ENCODE assay signal across 1 cellular context in the genomic region with DNA sequence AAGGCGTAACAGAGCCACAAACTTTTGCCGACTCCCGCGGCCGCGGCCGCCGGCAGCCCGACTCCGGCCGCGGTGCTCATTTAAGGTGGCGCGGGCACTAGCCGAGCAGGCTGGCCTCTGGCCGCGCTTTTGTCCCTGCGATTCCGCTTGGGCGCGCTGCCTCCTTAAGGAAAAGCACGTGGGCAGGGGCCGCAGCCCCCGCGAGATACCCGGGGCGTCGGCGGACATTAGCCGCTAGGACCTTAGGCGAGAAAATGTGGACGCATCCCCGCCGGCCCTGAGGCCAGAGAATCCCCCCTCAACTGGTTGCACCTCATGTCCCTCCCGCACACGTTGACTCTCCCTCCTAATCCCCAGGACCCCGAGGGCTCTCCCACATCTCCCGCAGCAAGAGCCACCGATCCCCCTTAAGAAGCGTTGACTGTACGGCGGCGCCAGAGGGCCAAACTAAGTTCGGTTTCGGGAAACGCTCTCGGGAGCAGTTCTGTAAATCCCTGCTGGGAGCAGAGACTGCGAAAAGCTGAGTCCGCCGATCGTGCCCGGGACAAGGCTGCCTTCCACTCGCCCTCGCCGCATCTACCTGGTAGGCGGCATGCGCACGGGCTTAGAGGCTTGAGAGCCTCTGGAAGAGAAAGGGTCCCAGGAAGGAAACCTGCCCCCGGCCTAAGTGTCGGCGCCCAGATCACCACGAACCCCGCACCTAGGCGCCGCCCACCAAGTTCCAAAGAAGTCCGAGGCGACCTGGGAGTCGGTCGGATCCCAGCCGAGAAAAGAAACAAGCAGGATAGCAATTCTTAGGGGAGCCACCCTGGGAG.
TF ChIP-seq lines count a peak whose summit lies in the region.

No MANE protein-coding gene starts in this region.

TF ChIP-seq in HepG2, 621 proteins besides CTCF, POLR2A, EP300 and RAD21 (continued from another document and continues in another):
- TF ChIP-seq, protein P1, sequence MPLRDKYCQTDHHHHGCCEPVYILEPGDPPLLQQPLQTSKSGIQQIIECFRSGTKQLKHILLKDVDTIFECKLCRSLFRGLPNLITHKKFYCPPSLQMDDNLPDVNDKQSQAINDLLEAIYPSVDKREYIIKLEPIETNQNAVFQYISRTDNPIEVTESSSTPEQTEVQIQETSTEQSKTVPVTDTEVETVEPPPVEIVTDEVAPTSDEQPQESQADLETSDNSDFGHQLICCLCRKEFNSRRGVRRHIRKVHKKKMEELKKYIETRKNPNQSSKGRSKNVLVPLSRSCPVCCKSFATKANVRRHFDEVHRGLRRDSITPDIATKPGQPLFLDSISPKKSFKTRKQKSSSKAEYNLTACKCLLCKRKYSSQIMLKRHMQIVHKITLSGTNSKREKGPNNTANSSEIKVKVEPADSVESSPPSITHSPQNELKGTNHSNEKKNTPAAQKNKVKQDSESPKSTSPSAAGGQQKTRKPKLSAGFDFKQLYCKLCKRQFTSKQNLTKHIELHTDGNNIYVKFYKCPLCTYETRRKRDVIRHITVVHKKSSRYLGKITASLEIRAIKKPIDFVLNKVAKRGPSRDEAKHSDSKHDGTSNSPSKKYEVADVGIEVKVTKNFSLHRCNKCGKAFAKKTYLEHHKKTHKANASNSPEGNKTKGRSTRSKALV (CRISPR knock-in tag; IDR thresholded peaks at IDR 0.05) = peak; percentile 76; the same call in 1 of the 2 replicates
- TF ChIP-seq HMG20B (CRISPR knock-in tag; conservative IDR thresholded peaks at IDR 0.05) (peak; percentile 43; the same call in 1 of the 2 replicates), ZSCAN21 (CRISPR knock-in tag; IDR thresholded peaks at IDR 0.05; ENCODE audit: borderline replicate concordance) (peak; percentile 83), SATB2 (CRISPR knock-in tag; IDR thresholded peaks at IDR 0.05) (no peak), ZNF431 (CRISPR knock-in tag; IDR thresholded peaks at IDR 0.05; ENCODE audit: borderline replicate concordance, low read depth) (peak; percentile 74), KLF16 (CRISPR knock-in tag; IDR thresholded peaks at IDR 0.05) (peak in 1 of 2 experiments; percentile 47; a peak in 1 of 4 replicates), RXRB (CRISPR knock-in tag; IDR thresholded peaks at IDR 0.05; ENCODE audit: borderline replicate concordance) (no peak; the same call in none of the 2 replicates), GABPB1 (CRISPR knock-in tag; IDR thresholded peaks at IDR 0.05) (peak; percentile 72), RFXAP (CRISPR knock-in tag; IDR thresholded peaks at IDR 0.05; ENCODE audit: borderline replicate concordance) (0 out of 2 replicates have a peak, but pooled peaks have one; percentile 14), NCOA1 (CRISPR knock-in tag; IDR thresholded peaks at IDR 0.05) (0 out of 2 replicates have a peak, but pooled peaks have one; percentile 27), KDM6A (CRISPR knock-in tag; IDR thresholded peaks at IDR 0.05; ENCODE audit: low read depth) (no peak), KDM2A (CRISPR knock-in tag; IDR thresholded peaks at IDR 0.05; ENCODE audit: borderline replicate concordance, low read depth) (peak; percentile 95), ZMYM4 (CRISPR knock-in tag; IDR thresholded peaks at IDR 0.05) (peak; percentile 90), ZBTB21 (CRISPR knock-in tag; IDR thresholded peaks at IDR 0.05) (0 out of 2 replicates have a peak, but pooled peaks have one; percentile 3), ZNF136 (CRISPR knock-in tag; IDR thresholded peaks at IDR 0.05; ENCODE audit: low read depth) (peak; percentile 76; the same call in 1 of the 2 replicates), EED (CRISPR knock-in tag; IDR thresholded peaks at IDR 0.05) (peak; percentile 97), ZNF382 (CRISPR knock-in tag; IDR thresholded peaks at IDR 0.05; ENCODE audit: borderline replicate concordance) (no peak), CC2D1A (CRISPR knock-in tag; IDR thresholded peaks at IDR 0.05) (peak; percentile 18; the same call in 1 of the 2 replicates), CBX5 (CRISPR knock-in tag; IDR thresholded peaks at IDR 0.05; ENCODE audit: borderline replicate concordance) (0 out of 2 replicates have a peak, but pooled peaks have one; percentile 30), ZNF44 (CRISPR knock-in tag; IDR thresholded peaks at IDR 0.05) (peak; percentile 80; the same call in 1 of the 2 replicates), ZFP36 (IDR thresholded peaks at IDR 0.05; ENCODE audit: borderline replicate concordance, low read depth, low read length, partially characterized antibody) (no peak), ZSCAN12 (CRISPR knock-in tag; IDR thresholded peaks at IDR 0.05) (0 out of 2 replicates have a peak, but pooled peaks have one; percentile 41), AGO2 (optimal IDR thresholded peaks at IDR 0.05; ENCODE audit: low read depth, low read length) (peak; percentile 89), ZNF605 (CRISPR knock-in tag; IDR thresholded peaks at IDR 0.05) (peak; percentile 96), ARID2 (CRISPR knock-in tag; IDR thresholded peaks at IDR 0.05; ENCODE audit: borderline replicate concordance) (peak; percentile 94), ZNF674 (CRISPR knock-in tag; IDR thresholded peaks at IDR 0.05; ENCODE audit: low read depth) (peak; percentile 91; the same call in 1 of the 2 replicates), SETDB1 (CRISPR knock-in tag; IDR thresholded peaks at IDR 0.05; ENCODE audit: borderline replicate concordance) (0 out of 2 replicates have a peak, but pooled peaks have one; percentile 55), ZNF7 (CRISPR knock-in tag; IDR thresholded peaks at IDR 0.05) (0 out of 2 replicates have a peak, but pooled peaks have one; percentile 10), ZNF264 (CRISPR knock-in tag; IDR thresholded peaks at IDR 0.05) (0 out of 2 replicates have a peak, but pooled peaks have one; percentile 29), HNRNPK (IDR thresholded peaks at IDR 0.05; ENCODE audit: low read depth, low read length, poor library complexity, severe bottlenecking) (no peak), U2AF1 (optimal IDR thresholded peaks at IDR 0.05; ENCODE audit: low read depth, low read length) (peak; percentile 41), BCL6 (CRISPR knock-in tag; IDR thresholded peaks at IDR 0.05) (peak; percentile 51; the same call in 1 of the 2 replicates), ATM (IDR thresholded peaks at IDR 0.05; ENCODE audit: borderline replicate concordance) (no peak), MXI1 (IDR thresholded peaks at IDR 0.05; ENCODE audit: borderline replicate concordance, low read depth, low read length) (peak; percentile 61; the same call in 1 of the 3 replicates), ARHGAP35 (CRISPR knock-in tag; IDR thresholded peaks at IDR 0.05; ENCODE audit: borderline replicate concordance) (peak; percentile 64; the same call in 1 of the 2 replicates), JARID2 (CRISPR knock-in tag; IDR thresholded peaks at IDR 0.05; ENCODE audit: insufficient replicate concordance) (peak; percentile 85)
- TF ChIP-seq, protein P2, sequence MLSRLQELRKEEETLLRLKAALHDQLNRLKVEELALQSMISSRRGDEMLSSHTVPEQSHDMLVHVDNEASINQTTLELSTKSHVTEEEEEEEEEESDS (CRISPR knock-in tag; IDR thresholded peaks at IDR 0.05; ENCODE audit: borderline replicate concordance) = peak; percentile 69; the same call in 1 of the 2 replicates
- TF ChIP-seq, protein P3, sequence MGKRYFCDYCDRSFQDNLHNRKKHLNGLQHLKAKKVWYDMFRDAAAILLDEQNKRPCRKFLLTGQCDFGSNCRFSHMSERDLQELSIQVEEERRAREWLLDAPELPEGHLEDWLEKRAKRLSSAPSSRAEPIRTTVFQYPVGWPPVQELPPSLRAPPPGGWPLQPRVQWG (CRISPR knock-in tag; IDR thresholded peaks at IDR 0.05; ENCODE audit: borderline replicate concordance, low read depth) = no peak
- TF ChIP-seq, protein P4, sequence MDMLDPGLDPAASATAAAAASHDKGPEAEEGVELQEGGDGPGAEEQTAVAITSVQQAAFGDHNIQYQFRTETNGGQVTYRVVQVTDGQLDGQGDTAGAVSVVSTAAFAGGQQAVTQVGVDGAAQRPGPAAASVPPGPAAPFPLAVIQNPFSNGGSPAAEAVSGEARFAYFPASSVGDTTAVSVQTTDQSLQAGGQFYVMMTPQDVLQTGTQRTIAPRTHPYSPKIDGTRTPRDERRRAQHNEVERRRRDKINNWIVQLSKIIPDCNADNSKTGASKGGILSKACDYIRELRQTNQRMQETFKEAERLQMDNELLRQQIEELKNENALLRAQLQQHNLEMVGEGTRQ (IDR thresholded peaks at IDR 0.05; ENCODE audit: low read depth, low read length) = peak; percentile 47
- TF ChIP-seq, protein P4 (CRISPR knock-in tag; IDR thresholded peaks at IDR 0.05; ENCODE audit: borderline replicate concordance) = peak; percentile 89
- TF ChIP-seq, protein P5, sequence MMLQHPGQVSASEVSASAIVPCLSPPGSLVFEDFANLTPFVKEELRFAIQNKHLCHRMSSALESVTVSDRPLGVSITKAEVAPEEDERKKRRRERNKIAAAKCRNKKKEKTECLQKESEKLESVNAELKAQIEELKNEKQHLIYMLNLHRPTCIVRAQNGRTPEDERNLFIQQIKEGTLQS (CRISPR knock-in tag; IDR thresholded peaks at IDR 0.05) = peak; percentile 23
- TF ChIP-seq, protein P6, sequence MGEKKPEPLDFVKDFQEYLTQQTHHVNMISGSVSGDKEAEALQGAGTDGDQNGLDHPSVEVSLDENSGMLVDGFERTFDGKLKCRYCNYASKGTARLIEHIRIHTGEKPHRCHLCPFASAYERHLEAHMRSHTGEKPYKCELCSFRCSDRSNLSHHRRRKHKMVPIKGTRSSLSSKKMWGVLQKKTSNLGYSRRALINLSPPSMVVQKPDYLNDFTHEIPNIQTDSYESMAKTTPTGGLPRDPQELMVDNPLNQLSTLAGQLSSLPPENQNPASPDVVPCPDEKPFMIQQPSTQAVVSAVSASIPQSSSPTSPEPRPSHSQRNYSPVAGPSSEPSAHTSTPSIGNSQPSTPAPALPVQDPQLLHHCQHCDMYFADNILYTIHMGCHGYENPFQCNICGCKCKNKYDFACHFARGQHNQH (CRISPR knock-in tag; IDR thresholded peaks at IDR 0.05) = peak; percentile 55
- TF ChIP-seq, protein P7, sequence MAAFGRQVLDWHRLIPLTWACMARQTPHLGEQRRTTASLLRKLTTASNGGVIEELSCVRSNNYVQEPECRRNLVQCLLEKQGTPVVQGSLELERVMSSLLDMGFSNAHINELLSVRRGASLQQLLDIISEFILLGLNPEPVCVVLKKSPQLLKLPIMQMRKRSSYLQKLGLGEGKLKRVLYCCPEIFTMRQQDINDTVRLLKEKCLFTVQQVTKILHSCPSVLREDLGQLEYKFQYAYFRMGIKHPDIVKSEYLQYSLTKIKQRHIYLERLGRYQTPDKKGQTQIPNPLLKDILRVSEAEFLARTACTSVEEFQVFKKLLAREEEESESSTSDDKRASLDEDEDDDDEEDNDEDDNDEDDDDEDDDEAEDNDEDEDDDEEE (CRISPR knock-in tag; IDR thresholded peaks at IDR 0.05) = peak; percentile 54; the same call in 1 of the 2 replicates
- TF ChIP-seq, protein P8, sequence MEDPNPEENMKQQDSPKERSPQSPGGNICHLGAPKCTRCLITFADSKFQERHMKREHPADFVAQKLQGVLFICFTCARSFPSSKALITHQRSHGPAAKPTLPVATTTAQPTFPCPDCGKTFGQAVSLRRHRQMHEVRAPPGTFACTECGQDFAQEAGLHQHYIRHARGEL (CRISPR knock-in tag; IDR thresholded peaks at IDR 0.05) = peak; percentile 57; the same call in 1 of the 2 replicates
- TF ChIP-seq, protein P9, sequence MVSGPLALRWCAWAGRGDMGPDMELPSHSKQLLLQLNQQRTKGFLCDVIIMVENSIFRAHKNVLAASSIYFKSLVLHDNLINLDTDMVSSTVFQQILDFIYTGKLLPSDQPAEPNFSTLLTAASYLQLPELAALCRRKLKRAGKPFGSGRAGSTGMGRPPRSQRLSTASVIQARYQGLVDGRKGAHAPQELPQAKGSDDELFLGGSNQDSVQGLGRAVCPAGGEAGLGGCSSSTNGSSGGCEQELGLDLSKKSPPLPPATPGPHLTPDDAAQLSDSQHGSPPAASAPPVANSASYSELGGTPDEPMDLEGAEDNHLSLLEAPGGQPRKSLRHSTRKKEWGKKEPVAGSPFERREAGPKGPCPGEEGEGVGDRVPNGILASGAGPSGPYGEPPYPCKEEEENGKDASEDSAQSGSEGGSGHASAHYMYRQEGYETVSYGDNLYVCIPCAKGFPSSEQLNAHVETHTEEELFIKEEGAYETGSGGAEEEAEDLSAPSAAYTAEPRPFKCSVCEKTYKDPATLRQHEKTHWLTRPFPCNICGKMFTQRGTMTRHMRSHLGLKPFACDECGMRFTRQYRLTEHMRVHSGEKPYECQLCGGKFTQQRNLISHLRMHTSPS (CRISPR knock-in tag; IDR thresholded peaks at IDR 0.05; ENCODE audit: low read depth) = no peak
- TF ChIP-seq, protein P10, sequence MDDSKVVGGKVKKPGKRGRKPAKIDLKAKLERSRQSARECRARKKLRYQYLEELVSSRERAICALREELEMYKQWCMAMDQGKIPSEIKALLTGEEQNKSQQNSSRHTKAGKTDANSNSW (CRISPR knock-in tag; IDR thresholded peaks at IDR 0.05; ENCODE audit: borderline replicate concordance) = peak; percentile 91; the same call in 1 of the 2 replicates
- TF ChIP-seq, protein P11, sequence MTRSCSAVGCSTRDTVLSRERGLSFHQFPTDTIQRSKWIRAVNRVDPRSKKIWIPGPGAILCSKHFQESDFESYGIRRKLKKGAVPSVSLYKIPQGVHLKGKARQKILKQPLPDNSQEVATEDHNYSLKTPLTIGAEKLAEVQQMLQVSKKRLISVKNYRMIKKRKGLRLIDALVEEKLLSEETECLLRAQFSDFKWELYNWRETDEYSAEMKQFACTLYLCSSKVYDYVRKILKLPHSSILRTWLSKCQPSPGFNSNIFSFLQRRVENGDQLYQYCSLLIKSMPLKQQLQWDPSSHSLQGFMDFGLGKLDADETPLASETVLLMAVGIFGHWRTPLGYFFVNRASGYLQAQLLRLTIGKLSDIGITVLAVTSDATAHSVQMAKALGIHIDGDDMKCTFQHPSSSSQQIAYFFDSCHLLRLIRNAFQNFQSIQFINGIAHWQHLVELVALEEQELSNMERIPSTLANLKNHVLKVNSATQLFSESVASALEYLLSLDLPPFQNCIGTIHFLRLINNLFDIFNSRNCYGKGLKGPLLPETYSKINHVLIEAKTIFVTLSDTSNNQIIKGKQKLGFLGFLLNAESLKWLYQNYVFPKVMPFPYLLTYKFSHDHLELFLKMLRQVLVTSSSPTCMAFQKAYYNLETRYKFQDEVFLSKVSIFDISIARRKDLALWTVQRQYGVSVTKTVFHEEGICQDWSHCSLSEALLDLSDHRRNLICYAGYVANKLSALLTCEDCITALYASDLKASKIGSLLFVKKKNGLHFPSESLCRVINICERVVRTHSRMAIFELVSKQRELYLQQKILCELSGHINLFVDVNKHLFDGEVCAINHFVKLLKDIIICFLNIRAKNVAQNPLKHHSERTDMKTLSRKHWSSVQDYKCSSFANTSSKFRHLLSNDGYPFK (CRISPR knock-in tag; IDR thresholded peaks at IDR 0.05; ENCODE audit: borderline replicate concordance) = peak; percentile 87; the same call in 1 of the 2 replicates
- TF ChIP-seq, protein P12, sequence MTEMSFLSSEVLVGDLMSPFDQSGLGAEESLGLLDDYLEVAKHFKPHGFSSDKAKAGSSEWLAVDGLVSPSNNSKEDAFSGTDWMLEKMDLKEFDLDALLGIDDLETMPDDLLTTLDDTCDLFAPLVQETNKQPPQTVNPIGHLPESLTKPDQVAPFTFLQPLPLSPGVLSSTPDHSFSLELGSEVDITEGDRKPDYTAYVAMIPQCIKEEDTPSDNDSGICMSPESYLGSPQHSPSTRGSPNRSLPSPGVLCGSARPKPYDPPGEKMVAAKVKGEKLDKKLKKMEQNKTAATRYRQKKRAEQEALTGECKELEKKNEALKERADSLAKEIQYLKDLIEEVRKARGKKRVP (CRISPR knock-in tag; IDR thresholded peaks at IDR 0.05) = peak in 1 of 2 experiments; percentile 67; a peak in 1 of 4 replicates
